ENCODE assay signal across 35 cellular contexts in genomic region chr5:39534701-39535100, GRCh38.
"Had no signal": no experiment of that assay in that cellular context is flagged by ENCODE, and none has a peak within 500 bp of the region (broad histone marks: within the 10 kb centered on the region; RNA-seq: fewer than 3 reads in every experiment).

No MANE protein-coding gene starts in this region.

- H3K4me3 Mint-ChIP-seq: activated CD4-positive, alpha-beta memory T cell treated with anti-CD3 and anti-CD28 coated beads for 36 hours; activated CD4-positive, alpha-beta T cell treated with anti-CD3 and anti-CD28 coated beads for 36 hours; activated CD4-positive, alpha-beta T cell treated with anti-CD3 and anti-CD28 coated beads, Interleukin-2, amount 10 ng/mL, durations not matched to agents 24 days and 14 days; activated CD8-positive, alpha-beta memory T cell treated with anti-CD3 and anti-CD28 coated beads, Interleukin-2, amount 10 ng/mL, durations not matched to agents 7 days and 5 days; activated CD8-positive, alpha-beta T cell treated with anti-CD3 and anti-CD28 coated beads, Interleukin-2, amount 10 ng/mL, durations not matched to agents 7 days and 5 days; activated naive CD4-positive, alpha-beta T cell treated with anti-CD3 and anti-CD28 coated beads, Interleukin-2, amount 10 ng/mL, durations not matched to agents 7 days and 5 days; activated naive CD8-positive, alpha-beta T cell treated with anti-CD3 and anti-CD28 coated beads, Interleukin-2, amount 10 ng/mL, durations not matched to agents 7 days and 5 days; activated T-helper 1 cell treated with anti-CD3 and anti-CD28 coated beads, Interleukin-12 subunit alpha, Interleukin-12 subunit beta, Interleukin-2, Interleukin-4 antibody, amounts not matched to agents 30 ng/mL and 10 ng/mL and 1 ng/mL, durations not matched to agents 14 hours and 24 hours and 36 hours; brain; dendritic cell treated with granulocyte-macrophage colony-stimulating factor and Interleukin-4, amounts not matched to agents 40 ng/mL and 50 ng/mL, for 4 days; effector memory CD8-positive, alpha-beta T cell; T-helper 17 cell; T-helper 2 cell treated with Interferon-gamma antibody and Interleukin-4, amounts not matched to agents 5 μg/mL and 100 μg/mL, for 36 hours had no signal

- H3K36me3 ChIP-seq: ascending aorta, breast epithelium, cardiac muscle cell, colonic mucosa, esophagus squamous epithelium, heart left ventricle had no signal

- H3K27ac Mint-ChIP-seq: activated CD4-positive, alpha-beta memory T cell treated with anti-CD3 and anti-CD28 coated beads for 36 hours; activated CD4-positive, alpha-beta T cell treated with anti-CD3 and anti-CD28 coated beads for 36 hours; activated CD4-positive, alpha-beta T cell treated with anti-CD3 and anti-CD28 coated beads, Interleukin-2, amount 10 ng/mL, durations not matched to agents 24 days and 14 days; activated CD8-positive, alpha-beta memory T cell treated with anti-CD3 and anti-CD28 coated beads, Interleukin-2, amount 10 ng/mL, durations not matched to agents 7 days and 5 days; activated CD8-positive, alpha-beta T cell treated with anti-CD3 and anti-CD28 coated beads, Interleukin-2, amount 10 ng/mL, durations not matched to agents 7 days and 5 days; activated naive CD4-positive, alpha-beta T cell treated with anti-CD3 and anti-CD28 coated beads, Interleukin-2, amount 10 ng/mL, durations not matched to agents 7 days and 5 days; activated naive CD4-positive, alpha-beta T cell treated with anti-CD3 and anti-CD28 coated beads, Interleukin-2, amount 50 U/mL, for 72 hours; activated naive CD8-positive, alpha-beta T cell treated with anti-CD3 and anti-CD28 coated beads, Interleukin-2, amount 10 ng/mL, durations not matched to agents 7 days and 5 days; activated T-helper 1 cell treated with anti-CD3 and anti-CD28 coated beads, Interleukin-12 subunit alpha, Interleukin-12 subunit beta, Interleukin-2, Interleukin-4 antibody, amounts not matched to agents 30 ng/mL and 10 ng/mL and 1 ng/mL, durations not matched to agents 14 hours and 24 hours and 36 hours; brain; dendritic cell treated with granulocyte-macrophage colony-stimulating factor and Interleukin-4, amounts not matched to agents 40 ng/mL and 50 ng/mL, for 4 days; effector memory CD8-positive, alpha-beta T cell; T-helper 17 cell; T-helper 2 cell treated with Interferon-gamma antibody and Interleukin-4, amounts not matched to agents 5 μg/mL and 100 μg/mL, for 36 hours had no signal

- H3K9me3 Mint-ChIP-seq: activated CD4-positive, alpha-beta memory T cell treated with anti-CD3 and anti-CD28 coated beads for 36 hours; activated CD4-positive, alpha-beta T cell treated with anti-CD3 and anti-CD28 coated beads, Interleukin-2, amount 10 ng/mL, durations not matched to agents 24 days and 14 days; activated naive CD4-positive, alpha-beta T cell treated with anti-CD3 and anti-CD28 coated beads, Interleukin-2, amount 10 ng/mL, durations not matched to agents 7 days and 5 days; activated naive CD4-positive, alpha-beta T cell treated with anti-CD3 and anti-CD28 coated beads, Interleukin-2, amount 50 U/mL, for 72 hours; activated naive CD8-positive, alpha-beta T cell treated with anti-CD3 and anti-CD28 coated beads, Interleukin-2, amount 10 ng/mL, durations not matched to agents 7 days and 5 days; activated T-helper 1 cell treated with anti-CD3 and anti-CD28 coated beads, Interleukin-12 subunit alpha, Interleukin-12 subunit beta, Interleukin-2, Interleukin-4 antibody, amounts not matched to agents 30 ng/mL and 10 ng/mL and 1 ng/mL, durations not matched to agents 14 hours and 24 hours and 36 hours; brain; dendritic cell treated with granulocyte-macrophage colony-stimulating factor and Interleukin-4, amounts not matched to agents 40 ng/mL and 50 ng/mL, for 4 days; effector memory CD8-positive, alpha-beta T cell; T-helper 2 cell treated with Interferon-gamma antibody and Interleukin-4, amounts not matched to agents 5 μg/mL and 100 μg/mL, for 36 hours had no signal

- H3K4me1 ChIP-seq: breast epithelium, colonic mucosa, esophagus squamous epithelium had no signal

- H3K27me3 ChIP-seq: ascending aorta, breast epithelium, cardiac muscle cell, colonic mucosa, esophagus squamous epithelium, heart left ventricle had no signal

- H3K27ac ChIP-seq: ascending aorta, breast epithelium, cardiac muscle cell, colonic mucosa, epithelial cell of prostate, esophagus squamous epithelium, heart left ventricle had no signal

- DNase-seq: activated CD4-positive, alpha-beta memory T cell treated with anti-CD3 and anti-CD28 coated beads for 36 hours; activated CD4-positive, alpha-beta T cell treated with anti-CD3 and anti-CD28 coated beads for 36 hours; activated CD4-positive, alpha-beta T cell treated with anti-CD3 and anti-CD28 coated beads, Interleukin-2, amount 10 ng/mL, durations not matched to agents 24 days and 14 days; activated CD4-positive, CD25-positive, alpha-beta regulatory T cell; activated CD4-positive, CD25-positive, alpha-beta regulatory T cell treated with anti-CD3 and anti-CD28 coated beads, Interleukin-2, amount 50 U/mL, for 72 hours; activated CD8-positive, alpha-beta memory T cell treated with anti-CD3 and anti-CD28 coated beads, Interleukin-2, amount 10 ng/mL, durations not matched to agents 7 days and 5 days; activated CD8-positive, alpha-beta memory T cell treated with anti-CD3 and anti-CD28 coated beads, Interleukin-2, amount 50 U/mL, for 4 hours; activated CD8-positive, alpha-beta T cell treated with anti-CD3 and anti-CD28 coated beads, Interleukin-2, amount 10 ng/mL, durations not matched to agents 7 days and 5 days; activated gamma-delta T cell; activated naive CD4-positive, alpha-beta T cell; activated naive CD4-positive, alpha-beta T cell treated with anti-CD3 and anti-CD28 coated beads, Interleukin-2, amount 10 ng/mL, durations not matched to agents 7 days and 5 days; activated naive CD8-positive, alpha-beta T cell treated with anti-CD3 and anti-CD28 coated beads, Interleukin-2, amount 10 ng/mL, durations not matched to agents 7 days and 5 days; activated T-cell treated with anti-CD3 and anti-CD28 coated beads, Interleukin-2, amount 50 U/mL, for 1 hour; activated T-cell treated with anti-CD3 and anti-CD28 coated beads, Interleukin-2, amount 50 U/mL, for 48 hours; central memory CD4-positive, alpha-beta T cell; cerebellar nuclear complex; colonic mucosa; effector CD4-positive, alpha-beta T cell; effector memory CD8-positive, alpha-beta T cell; esophagus squamous epithelium; foreskin melanocyte; glutamatergic neuron; heart left ventricle; T-helper 1 cell; T-helper 17 cell; T1000 had no signal

- H3K36me3 Mint-ChIP-seq: activated CD4-positive, alpha-beta memory T cell treated with anti-CD3 and anti-CD28 coated beads for 36 hours; activated CD8-positive, alpha-beta memory T cell treated with anti-CD3 and anti-CD28 coated beads, Interleukin-2, amount 10 ng/mL, durations not matched to agents 7 days and 5 days; activated naive CD4-positive, alpha-beta T cell treated with anti-CD3 and anti-CD28 coated beads, Interleukin-2, amount 10 ng/mL, durations not matched to agents 7 days and 5 days; activated naive CD4-positive, alpha-beta T cell treated with anti-CD3 and anti-CD28 coated beads, Interleukin-2, amount 50 U/mL, for 72 hours; activated naive CD8-positive, alpha-beta T cell treated with anti-CD3 and anti-CD28 coated beads, Interleukin-2, amount 10 ng/mL, durations not matched to agents 7 days and 5 days; brain had no signal

- H3K4me1 Mint-ChIP-seq: activated CD4-positive, alpha-beta T cell treated with anti-CD3 and anti-CD28 coated beads for 36 hours; activated CD4-positive, alpha-beta T cell treated with anti-CD3 and anti-CD28 coated beads, Interleukin-2, amount 10 ng/mL, durations not matched to agents 24 days and 14 days; activated CD8-positive, alpha-beta memory T cell treated with anti-CD3 and anti-CD28 coated beads, Interleukin-2, amount 10 ng/mL, durations not matched to agents 7 days and 5 days; activated naive CD4-positive, alpha-beta T cell treated with anti-CD3 and anti-CD28 coated beads, Interleukin-2, amount 10 ng/mL, durations not matched to agents 7 days and 5 days; activated naive CD8-positive, alpha-beta T cell treated with anti-CD3 and anti-CD28 coated beads, Interleukin-2, amount 10 ng/mL, durations not matched to agents 7 days and 5 days; brain had no signal

- H3K9me3 ChIP-seq: ascending aorta, breast epithelium, colonic mucosa, esophagus squamous epithelium, heart left ventricle had no signal

- H3K4me3 ChIP-seq: ascending aorta, breast epithelium, cardiac muscle cell, colonic mucosa, esophagus squamous epithelium, heart left ventricle had no signal

- ATAC-seq: activated CD4-positive, alpha-beta T cell treated with anti-CD3 and anti-CD28 coated beads for 36 hours; activated CD8-positive, alpha-beta memory T cell treated with anti-CD3 and anti-CD28 coated beads, Interleukin-2, amount 10 ng/mL, durations not matched to agents 7 days and 5 days; activated CD8-positive, alpha-beta T cell treated with anti-CD3 and anti-CD28 coated beads, Interleukin-2, amount 10 ng/mL, durations not matched to agents 7 days and 5 days; activated naive CD4-positive, alpha-beta T cell treated with anti-CD3 and anti-CD28 coated beads, Interleukin-2, amount 50 U/mL, for 72 hours; effector memory CD8-positive, alpha-beta T cell; heart left ventricle; T-helper 17 cell had no signal
